Comparison of ENCODE assay signal across 19 cellular contexts in the genomic region with DNA sequence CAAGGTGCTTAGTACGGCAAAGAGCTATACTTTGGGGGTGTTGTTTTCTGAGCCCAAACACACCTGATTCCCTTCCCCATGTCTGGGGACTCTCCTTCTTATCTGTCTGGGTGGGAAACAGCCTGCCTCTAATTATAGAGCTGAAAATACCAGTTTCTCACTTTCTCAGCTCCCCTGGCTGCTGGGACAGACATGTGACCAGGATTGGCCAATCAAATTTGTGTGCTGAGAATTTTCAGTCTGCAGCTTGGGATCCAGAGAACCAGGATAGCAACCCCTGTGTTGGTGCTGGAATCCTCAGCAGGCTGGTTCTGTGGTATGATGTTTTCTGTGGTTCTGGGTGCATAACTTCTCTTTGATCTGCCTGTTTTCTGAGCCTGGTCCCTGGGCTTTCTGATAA. TPM values are rescaled to one million over a fixed set of nuclear protein-coding genes. Genes with fewer than 3 reads are reported as not detected.
DNase-seq lines count a peak whose midpoint lies in the region; ATAC-seq and TF ChIP-seq lines count a peak whose summit lies in the region.
"Had no signal": no experiment of that assay in that cellular context is flagged by ENCODE, and none has a peak within 500 bp of the region (broad histone marks: within the 10 kb centered on the region; RNA-seq: fewer than 3 reads in every experiment).

No MANE protein-coding gene starts in this region.

- no peaks in the 10 kb centered on the region for H3K79me2 ChIP-seq in GM23338 (replicated peaks; ENCODE audit: insufficient read depth)

- H4K20me1 ChIP-seq in GM23338 (replicated peaks; ENCODE audit: insufficient read depth), result no peaks in the 10 kb centered on the region

- H3K4me1 ChIP-seq in GM23338 (ENCODE audit: insufficient read depth), result peaks cover 69% of the 10 kb centered on the region

- no peaks in the 10 kb centered on the region for H3K27me3 ChIP-seq in GM23338 (ENCODE audit: insufficient read depth)

- H3K27ac ChIP-seq in GM23338 (ENCODE audit: low read depth) (peak overlapping the region; percentile 0; the same call in 1 of the 2 replicates), KOPT-K1 (ENCODE audit: low read depth, low read length, poor library complexity, severe bottlenecking) (peak overlapping the region; percentile 43)
- H3K27ac ChIP-seq: C4-2B had no signal

- H3K4me3 Mint-ChIP-seq in GM23338, result no peak overlapping the region
- H3K4me3 Mint-ChIP-seq in brain, result peak overlapping the region in 4 of 5 experiments; percentile 42 to 75 (median 60)
- peak overlapping the region; percentile 53 for H3K4me3 Mint-ChIP-seq in nephron progenitor cell
- H3K4me3 Mint-ChIP-seq in chondrocyte (ENCODE audit: unreplicated experiment), result no peak overlapping the region
- H3K4me3 Mint-ChIP-seq: activated naive CD4-positive, alpha-beta T cell treated with anti-CD3 and anti-CD28 coated beads, Interleukin-2, amount 50 U/mL, for 24 hours; central memory CD8-positive, alpha-beta T cell had no signal

- H3K9me2 ChIP-seq in GM23338 (ENCODE audit: insufficient read depth), result no peaks in the 10 kb centered on the region

- H3K27me3 Mint-ChIP-seq in GM23338 (ENCODE audit: insufficient read depth, low read depth, poor library complexity), result peaks cover 4% of the 10 kb centered on the region
- H3K27me3 Mint-ChIP-seq in brain, result peaks cover 22% of the 10 kb centered on the region
- no peaks in the 10 kb centered on the region for H3K27me3 Mint-ChIP-seq in nephron progenitor cell (ENCODE audit: low read depth, poor library complexity)
- peaks cover 47% of the 10 kb centered on the region for H3K27me3 Mint-ChIP-seq in chondrocyte (ENCODE audit: low read depth)

- H3F3A ChIP-seq in GM23338 (replicated peaks; ENCODE audit: low read depth), result no peaks in the 10 kb centered on the region

- H3K36me3 ChIP-seq in GM23338 (ENCODE audit: insufficient read depth) (no peaks in the 10 kb centered on the region), KOPT-K1 (ENCODE audit: insufficient read depth, low read length) (no peaks in the 10 kb centered on the region)

- peak; percentile 39 for ATAC-seq in GM23338
- ATAC-seq in HG03432 (IDR thresholded peaks at IDR 0.05; ENCODE audit: unreplicated experiment), result no peak

- peak overlapping the region; percentile 28; the same call in 1 of the 2 replicates for H2AFZ ChIP-seq in GM23338

- H3K4me3 ChIP-seq in GM23338, result no peak overlapping the region

- no peaks in the 10 kb centered on the region for H3K9me3 ChIP-seq in KOPT-K1 (ENCODE audit: insufficient read depth, low read length, poor library complexity, severe bottlenecking)

- peak overlapping the region; percentile 52; the same call in 1 of the 2 replicates for H3K4me2 ChIP-seq in GM23338

- no peaks in the 10 kb centered on the region for H3K36me3 Mint-ChIP-seq in GM23338 (ENCODE audit: low read depth)
- H3K36me3 Mint-ChIP-seq in brain, result no peaks in the 10 kb centered on the region
- H3K36me3 Mint-ChIP-seq in nephron progenitor cell (ENCODE audit: low read depth), result no peaks in the 10 kb centered on the region
- no peaks in the 10 kb centered on the region for H3K36me3 Mint-ChIP-seq in chondrocyte (ENCODE audit: low read depth)
- H3K36me3 Mint-ChIP-seq: activated naive CD4-positive, alpha-beta T cell treated with anti-CD3 and anti-CD28 coated beads, Interleukin-2, amount 50 U/mL, for 24 hours had no signal

- DNase-seq in GM23338 (ENCODE audit: low spot score), result peak; percentile 72
- peak; percentile 25 for DNase-seq in nephron progenitor cell
- no peak for DNase-seq in mucosa of gallbladder (ENCODE audit: low spot score)
- no peak for DNase-seq in chondrocyte (ENCODE audit: low spot score)
- no peak for DNase-seq in activated CD4-positive, CD25-positive, alpha-beta regulatory T cell (lab: John Stamatoyannopoulos, UW)
- DNase-seq: DMS53; NCI-H1930; NCI-H526 treated with DMSO at 0.1 percent for 48 hours; stimulated activated CD4-positive, alpha-beta T cell treated with anti-CD3 and anti-CD28 coated beads, Interleukin-12 subunit alpha, Interleukin-12 subunit beta, amount 100 ng/mL, for 4 hours; T-helper 2 cell had no signal

- H3K4me1 Mint-ChIP-seq in GM23338 (peaks cover 67% of the 10 kb centered on the region), brain (peaks cover 43% of the 10 kb centered on the region), nephron progenitor cell (peaks cover 41% of the 10 kb centered on the region), chondrocyte (ENCODE audit: low read depth) (peaks cover 3% of the 10 kb centered on the region)
- H3K4me1 Mint-ChIP-seq: central memory CD8-positive, alpha-beta T cell had no signal

- TF ChIP-seq CTCF in GM23338 (conservative IDR thresholded peaks at IDR 0.05; ENCODE audit: low read depth in 2 of 2) (no peak), brain (conservative IDR thresholded peaks at IDR 0.05) (no peak), nephron progenitor cell (IDR thresholded peaks at IDR 0.05) (no peak), chondrocyte (IDR thresholded peaks at IDR 0.05) (no peak)

- H3K9me3 Mint-ChIP-seq in GM23338, result no peaks in the 10 kb centered on the region; the same call in 2 of the 3 replicates
- no peaks in the 10 kb centered on the region for H3K9me3 Mint-ChIP-seq in brain
- no peaks in the 10 kb centered on the region for H3K9me3 Mint-ChIP-seq in nephron progenitor cell
- H3K9me3 Mint-ChIP-seq in chondrocyte (ENCODE audit: low read depth), result no peaks in the 10 kb centered on the region
- H3K9me3 Mint-ChIP-seq: activated naive CD4-positive, alpha-beta T cell treated with anti-CD3 and anti-CD28 coated beads, Interleukin-2, amount 50 U/mL, for 24 hours; central memory CD8-positive, alpha-beta T cell had no signal

- no peak overlapping the region for H3K27ac Mint-ChIP-seq in GM23338
- peak overlapping the region in 1 of 5 experiments; percentile 90 for H3K27ac Mint-ChIP-seq in brain
- no peak overlapping the region for H3K27ac Mint-ChIP-seq in nephron progenitor cell
- no peak overlapping the region for H3K27ac Mint-ChIP-seq in chondrocyte (ENCODE audit: unreplicated experiment)
- H3K27ac Mint-ChIP-seq: activated naive CD4-positive, alpha-beta T cell treated with anti-CD3 and anti-CD28 coated beads, Interleukin-2, amount 50 U/mL, for 24 hours had no signal

TF ChIP-seq in GM23338, 12 proteins besides CTCF, POLR2A, EP300 and RAD21:
- TF ChIP-seq STAT1 (IDR thresholded peaks at IDR 0.05; ENCODE audit: unreplicated experiment) (no peak), ZNF114 (CRISPR knock-in tag; IDR thresholded peaks at IDR 0.05) (no peak), ETS1 (IDR thresholded peaks at IDR 0.05) (no peak), EZH2phosphoT487 (IDR thresholded peaks at IDR 0.05; ENCODE audit: unreplicated experiment) (no peak)

RNA-seq across cellular contexts. Expression of gene IQCF6, which starts 19.5 kb away (rescaled TPM):
- total RNA-seq in GM23338 (2014; rRNA removed; shearing (Covaris generic)), result not detected in 2 replicates
- polyA plus RNA-seq in GM23338 (2016; fragmentation: Nextera tagmentation; extraction: Ambion mirVana) (not detected in 2 replicates), brain (ENCODE audit: insufficient read depth, low read depth, low replicate concordance) (not detected)
- total RNA-seq in mucosa of gallbladder (not detected), chondrocyte (not detected in 3 replicates)
- total RNA-seq: frontal cortex, osteoblast had no signal
- polyA plus RNA-seq: keratinocyte had no signal

Comparison
In these comparisons a context has a peak if more than half of its experiments do, and no peak if none do; other contexts are left out.
1. DNase-seq: peak in GM23338 (single experiment) and nephron progenitor cell (single experiment); none in mucosa of gallbladder (single experiment), chondrocyte (single experiment) and activated CD4-positive, CD25-positive, alpha-beta regulatory T cell (0 of 4).
2. H3K4me3 Mint-ChIP-seq: peak in brain (4 of 5) and nephron progenitor cell (single experiment); none in GM23338 (single experiment) and chondrocyte (single experiment).